26 cellular contexts compared by ENCODE assay signal in the genomic region with DNA sequence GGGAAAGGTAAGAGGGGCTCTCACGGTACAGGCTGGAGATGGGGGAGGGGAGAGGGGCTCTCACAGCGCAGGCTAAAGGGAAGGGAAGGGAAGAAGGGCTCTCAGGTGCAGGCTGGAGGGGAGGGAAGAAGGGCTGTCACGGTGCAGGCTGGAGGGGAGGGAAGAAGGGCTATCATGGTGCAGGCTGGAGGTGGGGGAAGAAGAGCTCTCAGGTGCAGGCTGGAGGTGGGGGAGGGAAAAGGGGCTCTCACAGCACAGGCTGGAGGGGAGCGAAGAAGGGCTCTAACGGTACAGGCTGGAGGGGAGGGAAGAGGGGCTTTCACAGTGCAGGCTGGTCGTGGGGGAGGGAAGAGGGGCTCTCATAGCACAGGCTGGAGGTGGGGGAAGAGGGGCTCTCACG. TPM values are rescaled to one million over a fixed set of nuclear protein-coding genes. Genes with fewer than 3 reads are reported as not detected.
DNase-seq lines count a peak whose midpoint lies in the region; ATAC-seq and TF ChIP-seq lines count a peak whose summit lies in the region.
"Had no signal": no experiment of that assay in that cellular context is flagged by ENCODE, and none has a peak within 500 bp of the region (broad histone marks: within the 10 kb centered on the region; RNA-seq: fewer than 3 reads in every experiment).

No MANE protein-coding gene starts in this region.

- H3K27me3 Mint-ChIP-seq in WTC11 (ENCODE audit: low read depth): no peaks in the 10 kb centered on the region

- H3F3A ChIP-seq in neural cell (ENCODE audit: insufficient read depth, low read length, poor library complexity, severe bottlenecking): no peaks in the 10 kb centered on the region

- no peaks in the 10 kb centered on the region for H3K27me3 ChIP-seq in BLaER1
- no peaks in the 10 kb centered on the region for H3K27me3 ChIP-seq in DND-41 (ENCODE audit: insufficient read depth, low read length, poor library complexity)
- no peaks in the 10 kb centered on the region for H3K27me3 ChIP-seq in neural cell (ENCODE audit: insufficient read depth, low read depth, low read length)

- no peaks in the 10 kb centered on the region for H3K36me3 ChIP-seq in BLaER1
- no peaks in the 10 kb centered on the region for H3K36me3 ChIP-seq in DND-41 (ENCODE audit: insufficient read depth, low read length)
- no peaks in the 10 kb centered on the region for H3K36me3 ChIP-seq in neural cell (ENCODE audit: insufficient read depth, low read length)

- H3K4me1 Mint-ChIP-seq in WTC11: peaks cover 4% of the 10 kb centered on the region

- H3K4me2 ChIP-seq in BLaER1: peak overlapping the region; percentile 83; the same call in 1 of the 2 replicates
- no peak overlapping the region for H3K4me2 ChIP-seq in DND-41 (ENCODE audit: insufficient read depth, low read length)
- H3K4me2 ChIP-seq in neural cell (ENCODE audit: low read length): no peak overlapping the region
- H3K4me2 ChIP-seq: A549, SK-N-SH had no signal

- H3K4me3 Mint-ChIP-seq in WTC11: no peak overlapping the region
- H3K4me3 Mint-ChIP-seq: CD8-positive, alpha-beta T cell; HFFc6 had no signal

- H3K9ac ChIP-seq in BLaER1 (no peak overlapping the region), DND-41 (ENCODE audit: low read depth, low read length) (no peak overlapping the region), neural cell (ENCODE audit: low read length) (peak overlapping the region; percentile 42)
- H3K9ac ChIP-seq: SK-N-SH had no signal

- in situ Hi-C loops in G401 (cut with HindIII; ENCODE audit: low sequenced_read_pairs): no loop called here

- H3K4me1 ChIP-seq in BLaER1: peaks cover 42% of the 10 kb centered on the region
- H3K4me1 ChIP-seq in DND-41 (ENCODE audit: insufficient read depth, low read length): peaks cover 28% of the 10 kb centered on the region
- H3K4me1 ChIP-seq: A549, Caco-2 had no signal

- peak; percentile 41 for ATAC-seq in DND-41 (ENCODE audit: insufficient read depth, low read depth)
- peak; percentile 39; the same call in 1 of the 2 replicates for ATAC-seq in WTC11
- ATAC-seq: CD8-positive, alpha-beta T cell; PC-3 had no signal

- DNase-seq in DND-41 (peak; percentile 26), WTC11 (ENCODE audit: low spot score) (no peak), OCI-M1 (lab: John Stamatoyannopoulos, UW) (no peak), G401 (ENCODE audit: low spot score) (no peak), NCI-H2196 treated with DMSO at 0.1 percent for 48 hours (lab: John Stamatoyannopoulos, UW; ENCODE audit: unreplicated experiment) (no peak)
- DNase-seq: AML-193; Caco-2; CD8-positive, alpha-beta T cell; EL; GF-D8; H7; HFFc6; IMR-90; KG1; MM.1S; NCI-H2029; NCI-H2171 treated with DMSO at 0.1 percent for 48 hours; NCI-H524; NCI-H774; PC-3; SK-N-SH; SW 1271 had no signal

- H3K9me3 ChIP-seq in BLaER1 (peaks cover 7% of the 10 kb centered on the region), DND-41 (ENCODE audit: insufficient read depth, low read length, severe bottlenecking) (peaks cover under 1% of the 10 kb centered on the region), neural cell (ENCODE audit: low read length) (no peaks in the 10 kb centered on the region)
- H3K9me3 ChIP-seq: A549, Caco-2, SK-N-SH had no signal

- no peaks in the 10 kb centered on the region for H3K9me2 ChIP-seq in neural cell (ENCODE audit: insufficient read depth, low read length)
- H3K9me2 ChIP-seq: SK-N-SH had no signal

- no peak for TF ChIP-seq CTCF in DND-41 (IDR thresholded peaks at IDR 0.05; ENCODE audit: borderline replicate concordance, extremely low read depth, low read length, poor library complexity, severe bottlenecking)
- TF ChIP-seq CTCF in WTC11 (IDR thresholded peaks at IDR 0.05): no peak
- TF ChIP-seq CTCF in neural cell (IDR thresholded peaks at IDR 0.05; ENCODE audit: poor library complexity, severe bottlenecking): no peak

- H4K20me1 ChIP-seq in BLaER1 (peaks cover 21% of the 10 kb centered on the region; the same call in 1 of the 2 replicates), DND-41 (ENCODE audit: insufficient read depth, low read length) (no peaks in the 10 kb centered on the region), neural cell (ENCODE audit: insufficient read depth) (no peaks in the 10 kb centered on the region)

- H3K4me3 ChIP-seq in BLaER1: no peak overlapping the region
- H3K4me3 ChIP-seq in DND-41 (ENCODE audit: low read depth in 1 of 2, low read length in 2 of 2): no peak overlapping the region
- H3K4me3 ChIP-seq in neural cell (ENCODE audit: low read length): no peak overlapping the region
- H3K4me3 ChIP-seq: A549 had no signal

- H3K9me3 Mint-ChIP-seq in WTC11: no peaks in the 10 kb centered on the region; the same call in 1 of the 2 replicates
- H3K9me3 Mint-ChIP-seq: CD8-positive, alpha-beta T cell had no signal

- POLR2A ChIA-PET in WTC11 (lab: Charles Lee): no interaction called here

- CTCF ChIA-PET in WTC11 (lab: Charles Lee): interaction anchor here (1.3 kb wide), 1 partner anchor 55 kb away, joined by 3 read pairs; no protein-coding TSS in a partner anchor

- H3K27ac ChIP-seq in BLaER1 (no peak overlapping the region), DND-41 (ENCODE audit: low read length) (peak overlapping the region; percentile 19), neural cell (ENCODE audit: low read length) (no peak overlapping the region)
- H3K27ac ChIP-seq: A549, C4-2B had no signal

- H2AFZ ChIP-seq in DND-41 (ENCODE audit: low read depth, low read length) (no peak overlapping the region), neural cell (ENCODE audit: low read depth, low read length) (no peak overlapping the region)

- H3K79me2 ChIP-seq in DND-41 (ENCODE audit: insufficient read depth, low read length): no peaks in the 10 kb centered on the region
- no peaks in the 10 kb centered on the region for H3K79me2 ChIP-seq in neural cell (replicated peaks; ENCODE audit: insufficient read depth, low read length)

- no peak for TF ChIP-seq EP300 in neural cell (conservative IDR thresholded peaks at IDR 0.05; ENCODE audit: poor library complexity, severe bottlenecking)

- no peak for TF ChIP-seq RAD21 in neural cell (conservative IDR thresholded peaks at IDR 0.05)

- H3K27ac Mint-ChIP-seq in WTC11: no peak overlapping the region
- H3K27ac Mint-ChIP-seq: CD8-positive, alpha-beta T cell; HFFc6 had no signal

- no peaks in the 10 kb centered on the region for H3K36me3 Mint-ChIP-seq in WTC11
- H3K36me3 Mint-ChIP-seq: CD8-positive, alpha-beta T cell had no signal

TF ChIP-seq in WTC11, 78 proteins besides CTCF, POLR2A, EP300 and RAD21 (continues in another document):
- TF ChIP-seq TEAD4 (CRISPR knock-in tag; IDR thresholded peaks at IDR 0.05): no peak
- TF ChIP-seq PREB (CRISPR knock-in tag; IDR thresholded peaks at IDR 0.05; ENCODE audit: borderline replicate concordance): no peak
- no peak for TF ChIP-seq ZNF219 (CRISPR knock-in tag; IDR thresholded peaks at IDR 0.05; ENCODE audit: borderline replicate concordance)
- no peak for TF ChIP-seq ZBTB21 (CRISPR knock-in tag; IDR thresholded peaks at IDR 0.05; ENCODE audit: borderline replicate concordance)
- no peak for TF ChIP-seq FOXP1 (CRISPR knock-in tag; IDR thresholded peaks at IDR 0.05; ENCODE audit: borderline replicate concordance)
- TF ChIP-seq EMX1 (CRISPR knock-in tag; IDR thresholded peaks at IDR 0.05): no peak
- no peak for TF ChIP-seq RELA (CRISPR knock-in tag; IDR thresholded peaks at IDR 0.05; ENCODE audit: borderline replicate concordance)
- no peak for TF ChIP-seq TP53 (CRISPR knock-in tag; IDR thresholded peaks at IDR 0.05)
- no peak for TF ChIP-seq CREB1 (CRISPR knock-in tag; IDR thresholded peaks at IDR 0.05)

TF ChIP-seq in neural cell, 6 proteins besides CTCF, POLR2A, EP300 and RAD21:
- TF ChIP-seq SMC3 (conservative IDR thresholded peaks at IDR 0.05; ENCODE audit: poor library complexity) (no peak), POLR2AphosphoS5 (IDR thresholded peaks at IDR 0.05) (no peak), REST (IDR thresholded peaks at IDR 0.05; ENCODE audit: borderline replicate concordance) (no peak), MXI1 (conservative IDR thresholded peaks at IDR 0.05; ENCODE audit: poor library complexity, severe bottlenecking) (no peak), TAF1 (IDR thresholded peaks at IDR 0.05; ENCODE audit: low read depth) (no peak)

RNA-seq across cellular contexts. Expression of gene SLC6A18, which starts 4.6 kb away (rescaled TPM):
- total RNA-seq in WTC11 (2021): not detected in 3 replicates
- not detected in 2 replicates for polyA plus RNA-seq in neural cell
- not detected in 2 replicates for polyA minus RNA-seq in neural cell
- not detected in 2 replicates for total RNA-seq in G401 (2014; rRNA removed; shearing (Covaris generic))
- total RNA-seq: Caco-2; CD8-positive, alpha-beta T cell; H7; HFFc6; IMR-90; PC-3 had no signal
- polyA plus RNA-seq: A549, IMR-90, SK-N-SH had no signal

RNA-seq across cellular contexts. Expression of gene SLC6A19, which starts 28.4 kb away (rescaled TPM):
- 0.04 to 0.05 TPM in 2 of 3 replicates, not detected in the other for total RNA-seq in WTC11 (2021)
- polyA plus RNA-seq in neural cell: not detected in 2 replicates
- not detected in 2 replicates for polyA minus RNA-seq in neural cell
- 0.37 and 1.0 TPM in 2 replicates for total RNA-seq in G401 (2014; rRNA removed; shearing (Covaris generic))
- total RNA-seq: CD8-positive, alpha-beta T cell; HFFc6; IMR-90; PC-3 had no signal
- polyA plus RNA-seq: IMR-90, SK-N-SH had no signal
